Comparison of ENCODE assay signal across 20 cellular contexts in the genomic region with DNA sequence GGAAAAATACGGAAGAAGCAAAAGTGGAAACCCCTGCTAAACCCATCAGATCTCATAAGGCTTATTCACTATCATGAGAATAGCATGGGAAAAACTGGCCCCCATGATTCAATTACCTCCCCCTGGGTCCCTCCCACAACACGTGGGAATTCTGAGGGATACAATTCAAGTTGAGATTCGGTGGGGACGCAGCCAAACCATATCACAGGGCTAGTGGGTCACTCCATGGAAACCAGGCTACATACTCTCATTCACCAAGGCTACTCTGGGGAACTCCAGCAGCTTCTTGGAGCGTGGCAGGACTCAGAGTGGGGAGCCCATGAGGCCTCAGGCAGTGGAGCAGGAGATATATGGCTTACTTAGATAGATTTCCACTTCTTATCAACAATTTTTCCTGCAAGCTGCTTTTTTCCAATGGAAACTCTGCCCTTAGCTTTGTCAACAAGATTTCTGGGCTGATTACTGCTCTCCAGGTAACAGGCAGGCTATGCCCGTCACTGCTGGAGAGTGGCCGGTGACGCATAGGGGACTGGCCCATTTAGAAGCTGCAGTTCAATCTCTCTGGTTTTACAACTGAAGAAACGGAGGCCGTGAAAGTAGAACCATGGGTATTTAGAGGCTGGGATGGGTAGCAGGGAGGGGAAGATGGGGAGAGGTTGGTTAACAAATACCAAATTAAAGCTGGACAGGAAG. TPM values are rescaled to one million over a fixed set of nuclear protein-coding genes. Genes with fewer than 3 reads are reported as not detected.
DNase-seq lines count a peak whose midpoint lies in the region; ATAC-seq, FAIRE-seq and TF ChIP-seq lines count a peak whose summit lies in the region.
"Had no signal": no experiment of that assay in that cellular context is flagged by ENCODE, and none has a peak within 500 bp of the region (broad histone marks: within the 10 kb centered on the region; RNA-seq: fewer than 3 reads in every experiment).

No MANE protein-coding gene starts in this region.

- no peaks in the 10 kb centered on the region for H3K36me3 ChIP-seq in CD4-positive, CD25-positive, alpha-beta regulatory T cell (ENCODE audit: control insufficient read depth, insufficient read depth, low read length)
- no peaks in the 10 kb centered on the region for H3K36me3 ChIP-seq in kidney (ENCODE audit: control insufficient read depth in 1 of 2, insufficient read depth in 2 of 2, low read length in 2 of 2)
- H3K36me3 ChIP-seq: HAP-1, heart right ventricle had no signal

- no peaks in the 10 kb centered on the region for H3K27me3 ChIP-seq in CD4-positive, CD25-positive, alpha-beta regulatory T cell (ENCODE audit: control insufficient read depth, insufficient read depth, low read length)

- FAIRE-seq in kidney (lab: Jason Lieb, UNC): no peak
- FAIRE-seq: colon, HTR-8/SVneo, urothelium cell line had no signal

- peak overlapping the region in 1 of 2 donors; percentile 30 for H3K9ac ChIP-seq in kidney (ENCODE audit: low read length in 2 of 2)

- intact Hi-C loops in CD14-positive monocyte (cut with micrococcal nuclease) (no loop called here), kidney (cut with DNase I) (no loop called here)
- intact Hi-C loops in activated T-helper 2 cell treated with anti-CD3 and anti-CD28 coated beads, Interferon-gamma antibody, Interleukin-2, Interleukin-4, amounts not matched to agents 10 μg/mL and 5 μg/mL and 100 μg/mL, durations not matched to agents 14 hours and 24 hours and 36 hours (cut with micrococcal nuclease): loop anchor here (5.0 to 10.0 kb wide), 5 partner anchors 74 to 613 kb away; a partner anchor contains a TSS

- no peak overlapping the region for H3K4me3 ChIP-seq in CD4-positive, CD25-positive, alpha-beta regulatory T cell (ENCODE audit: low read depth, low read length)
- no peak overlapping the region for H3K4me3 ChIP-seq in kidney (ENCODE audit: low read length in 2 of 2)
- H3K4me3 ChIP-seq: HAP-1, heart right ventricle had no signal

- H3K4me3 Mint-ChIP-seq in CD14-positive monocyte: no peak overlapping the region
- peak overlapping the region in 1 of 4 donors; percentile 42 for H3K4me3 Mint-ChIP-seq in CD4-positive, CD25-positive, alpha-beta regulatory T cell
- peak overlapping the region; percentile 86 for H3K4me3 Mint-ChIP-seq in activated T-helper 2 cell treated with anti-CD3 and anti-CD28 coated beads, Interferon-gamma antibody, Interleukin-2, Interleukin-4, amounts not matched to agents 10 μg/mL and 5 μg/mL and 100 μg/mL, durations not matched to agents 14 hours and 24 hours and 36 hours (ENCODE audit: low read depth)

- ATAC-seq in CD4-positive, CD25-positive, alpha-beta regulatory T cell (ENCODE audit: low read depth in 2 of 2): no peak
- ATAC-seq in left lobe of liver (no peak), GM18867 (IDR thresholded peaks at IDR 0.05; ENCODE audit: unreplicated experiment) (no peak), GM18858 (IDR thresholded peaks at IDR 0.05; ENCODE audit: unreplicated experiment) (no peak)

- TF ChIP-seq CTCF in CD14-positive monocyte (IDR thresholded peaks at IDR 0.05): no peak
- TF ChIP-seq CTCF in kidney (IDR thresholded peaks at IDR 0.05; ENCODE audit: borderline replicate concordance, extremely low read depth, insufficient read depth): no peak

- H3K27me3 Mint-ChIP-seq in CD14-positive monocyte (ENCODE audit: low read depth in 3 of 3): peaks cover 1 to 4% (median 4%) of the 10 kb centered on the region in 3 donors
- no peaks in the 10 kb centered on the region for H3K27me3 Mint-ChIP-seq in CD4-positive, CD25-positive, alpha-beta regulatory T cell
- no peaks in the 10 kb centered on the region for H3K27me3 Mint-ChIP-seq in activated T-helper 2 cell treated with anti-CD3 and anti-CD28 coated beads, Interferon-gamma antibody, Interleukin-2, Interleukin-4, amounts not matched to agents 10 μg/mL and 5 μg/mL and 100 μg/mL, durations not matched to agents 14 hours and 24 hours and 36 hours (ENCODE audit: low read depth)

- H3K4me1 ChIP-seq in CD4-positive, CD25-positive, alpha-beta regulatory T cell (ENCODE audit: control insufficient read depth, insufficient read depth, low read length, poor library complexity, severe bottlenecking): peaks cover 37% of the 10 kb centered on the region
- peaks cover 1 to 17% of the 10 kb centered on the region in 2 donors for H3K4me1 ChIP-seq in kidney (ENCODE audit: control insufficient read depth in 1 of 2, insufficient read depth in 1 of 2, low read depth in 1 of 2, low read length in 2 of 2)
- H3K4me1 ChIP-seq: HAP-1 had no signal

- H3K36me3 Mint-ChIP-seq in CD14-positive monocyte: peaks cover 52 to 60% of the 10 kb centered on the region in 2 donors
- H3K36me3 Mint-ChIP-seq in CD4-positive, CD25-positive, alpha-beta regulatory T cell: no peaks in the 10 kb centered on the region
- peaks cover 96% of the 10 kb centered on the region for H3K36me3 Mint-ChIP-seq in activated T-helper 2 cell treated with anti-CD3 and anti-CD28 coated beads, Interferon-gamma antibody, Interleukin-2, Interleukin-4, amounts not matched to agents 10 μg/mL and 5 μg/mL and 100 μg/mL, durations not matched to agents 14 hours and 24 hours and 36 hours (ENCODE audit: low read depth)

- peaks cover 45% of the 10 kb centered on the region for H3K4me1 Mint-ChIP-seq in CD14-positive monocyte
- peaks cover 27 to 69% (median 50%) of the 10 kb centered on the region in 4 donors for H3K4me1 Mint-ChIP-seq in CD4-positive, CD25-positive, alpha-beta regulatory T cell
- peaks cover 89% of the 10 kb centered on the region for H3K4me1 Mint-ChIP-seq in activated T-helper 2 cell treated with anti-CD3 and anti-CD28 coated beads, Interferon-gamma antibody, Interleukin-2, Interleukin-4, amounts not matched to agents 10 μg/mL and 5 μg/mL and 100 μg/mL, durations not matched to agents 14 hours and 24 hours and 36 hours (ENCODE audit: low read depth)

- no peak overlapping the region for H3K27ac ChIP-seq in CD4-positive, CD25-positive, alpha-beta regulatory T cell (ENCODE audit: insufficient read depth, low read length, poor library complexity, severe bottlenecking)
- peak overlapping the region; percentile 3 to 45 for H3K27ac ChIP-seq in kidney (ENCODE audit: low read depth in 2 of 2, low read length in 2 of 2)

- peaks cover 0 to 3% (median 0%) of the 10 kb centered on the region in 7 donors for H3K9me3 Mint-ChIP-seq in CD14-positive monocyte
- no peaks in the 10 kb centered on the region for H3K9me3 Mint-ChIP-seq in CD4-positive, CD25-positive, alpha-beta regulatory T cell
- H3K9me3 Mint-ChIP-seq in activated T-helper 2 cell treated with anti-CD3 and anti-CD28 coated beads, Interferon-gamma antibody, Interleukin-2, Interleukin-4, amounts not matched to agents 10 μg/mL and 5 μg/mL and 100 μg/mL, durations not matched to agents 14 hours and 24 hours and 36 hours: no peaks in the 10 kb centered on the region

- DNase-seq in CD14-positive monocyte (ENCODE audit: low spot score): no peak
- no peak for DNase-seq in CD4-positive, CD25-positive, alpha-beta regulatory T cell
- DNase-seq in activated T-helper 2 cell treated with anti-CD3 and anti-CD28 coated beads, Interferon-gamma antibody, Interleukin-2, Interleukin-4, amounts not matched to agents 10 μg/mL and 5 μg/mL and 100 μg/mL, durations not matched to agents 14 hours and 24 hours and 36 hours (ENCODE audit: low spot score): no peak
- DNase-seq in kidney: no peak
- no peak for DNase-seq in left lobe of liver (ENCODE audit: low spot score)
- DNase-seq in central memory CD4-positive, alpha-beta T cell: no peak
- DNase-seq: DMS79 treated with DMSO at 0.1 percent for 48 hours; heart right ventricle; NCI-H1048; NCI-H187 treated with DMSO at 0.1 percent for 48 hours; NCI-H226; NCI-H82; occipital lobe; stimulated activated CD8-positive, alpha-beta memory T cell treated with anti-CD3 and anti-CD28 coated beads, Interleukin-4, amount 100 ng/mL, for 48 hours had no signal

- H3K27ac Mint-ChIP-seq in CD14-positive monocyte: peak overlapping the region; percentile 94 to 97 (median 96)
- H3K27ac Mint-ChIP-seq in CD4-positive, CD25-positive, alpha-beta regulatory T cell: peak overlapping the region; percentile 82 to 96 (median 95)
- H3K27ac Mint-ChIP-seq in activated T-helper 2 cell treated with anti-CD3 and anti-CD28 coated beads, Interferon-gamma antibody, Interleukin-2, Interleukin-4, amounts not matched to agents 10 μg/mL and 5 μg/mL and 100 μg/mL, durations not matched to agents 14 hours and 24 hours and 36 hours: peak overlapping the region; percentile 94

- no peaks in the 10 kb centered on the region for H3K9me3 ChIP-seq in CD4-positive, CD25-positive, alpha-beta regulatory T cell (ENCODE audit: control insufficient read depth in 2 of 2, low read length in 2 of 2)
- no peaks in the 10 kb centered on the region for H3K9me3 ChIP-seq in kidney (ENCODE audit: control insufficient read depth in 1 of 2, low read length in 2 of 2)
- H3K9me3 ChIP-seq: HAP-1, heart right ventricle had no signal

RNA-seq across cellular contexts. Expression of a gene that starts 16.5 kb away (rescaled TPM):
- 10 to 100 TPM in 1 of 2 donors, 1 to 10 TPM in 1; 6.0 to 12.8 TPM for polyA plus RNA-seq in CD14-positive monocyte
- total RNA-seq in CD4-positive, CD25-positive, alpha-beta regulatory T cell: 2.9 TPM
- polyA plus RNA-seq in CD4-positive, CD25-positive, alpha-beta regulatory T cell: 1 to 10 TPM; 1.6 to 4.5 (median 2.5) TPM
- total RNA-seq in activated T-helper 2 cell treated with anti-CD3 and anti-CD28 coated beads, Interferon-gamma antibody, Interleukin-2, Interleukin-4, amounts not matched to agents 10 μg/mL and 5 μg/mL and 100 μg/mL, durations not matched to agents 14 hours and 24 hours and 36 hours: 312 and 317 TPM in 2 replicates
- 14.8 TPM for total RNA-seq in kidney
- 19.1 TPM for polyA plus RNA-seq in kidney (ENCODE audit: insufficient read depth, low read depth, low replicate concordance)
- total RNA-seq in left lobe of liver: 0.28 TPM
- total RNA-seq: occipital lobe had no signal

Comparison
In these comparisons a context has a peak if more than half of its experiments do, and no peak if none do; other contexts are left out.
1. RNA of a gene that starts 16.5 kb away (total RNA-seq): 312 to 317 TPM in activated T-helper 2 cell treated with anti-CD3 and anti-CD28 coated beads, Interferon-gamma antibody, Interleukin-2, Interleukin-4, amounts not matched to agents 10 μg/mL and 5 μg/mL and 100 μg/mL, durations not matched to agents 14 hours and 24 hours and 36 hours; 14.8 TPM in kidney (single experiment), 2.9 TPM in CD4-positive, CD25-positive, alpha-beta regulatory T cell (single experiment) and 0.28 TPM in left lobe of liver (single experiment); every median in the first group is over 10 times any median in the second.
2. Peak in every context shown above with its lines, with median percentiles within 50 percentile points of each other: H3K27ac Mint-ChIP-seq.